In the genomic region with DNA sequence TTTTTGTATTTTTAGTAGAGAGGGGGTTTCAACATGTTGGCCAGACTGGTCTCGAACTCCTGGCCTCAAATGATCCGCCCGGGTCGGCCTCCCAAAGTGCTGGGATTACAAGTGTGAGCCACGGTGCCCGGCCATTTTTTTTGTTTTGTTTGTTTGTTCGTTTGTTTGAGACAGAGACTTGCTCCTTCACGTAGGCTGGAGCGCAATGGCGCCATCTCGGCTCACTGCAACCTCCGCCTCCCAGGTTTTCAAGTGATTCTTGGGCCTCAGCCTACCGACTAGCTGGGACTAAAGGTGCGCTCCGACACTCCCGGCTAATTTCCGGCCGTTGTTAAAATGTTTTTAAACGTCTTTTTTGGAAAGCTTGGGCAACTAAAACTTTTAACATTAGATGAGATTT, we compare ENCODE assay signal across 2 cellular contexts.
TF ChIP-seq lines count a peak whose summit lies in the region.

No MANE protein-coding gene starts in this region.

TF ChIP-seq in GM23338, 12 proteins besides CTCF, POLR2A, EP300 and RAD21:
- no peak for TF ChIP-seq POLR2AphosphoS5 (IDR thresholded peaks at IDR 0.05; ENCODE audit: low read depth)

TF ChIP-seq in H1, 55 proteins besides CTCF, POLR2A, EP300 and RAD21:
- TF ChIP-seq JUN (IDR thresholded peaks at IDR 0.05; ENCODE audit: low read depth, low read length) (no peak), YY1 (IDR thresholded peaks at IDR 0.05; ENCODE audit: low read depth, low read length) (0 out of 2 replicates have a peak, but pooled peaks have one; percentile 43)
